ENCODE assay signal across 9 cellular contexts in the genomic region with DNA sequence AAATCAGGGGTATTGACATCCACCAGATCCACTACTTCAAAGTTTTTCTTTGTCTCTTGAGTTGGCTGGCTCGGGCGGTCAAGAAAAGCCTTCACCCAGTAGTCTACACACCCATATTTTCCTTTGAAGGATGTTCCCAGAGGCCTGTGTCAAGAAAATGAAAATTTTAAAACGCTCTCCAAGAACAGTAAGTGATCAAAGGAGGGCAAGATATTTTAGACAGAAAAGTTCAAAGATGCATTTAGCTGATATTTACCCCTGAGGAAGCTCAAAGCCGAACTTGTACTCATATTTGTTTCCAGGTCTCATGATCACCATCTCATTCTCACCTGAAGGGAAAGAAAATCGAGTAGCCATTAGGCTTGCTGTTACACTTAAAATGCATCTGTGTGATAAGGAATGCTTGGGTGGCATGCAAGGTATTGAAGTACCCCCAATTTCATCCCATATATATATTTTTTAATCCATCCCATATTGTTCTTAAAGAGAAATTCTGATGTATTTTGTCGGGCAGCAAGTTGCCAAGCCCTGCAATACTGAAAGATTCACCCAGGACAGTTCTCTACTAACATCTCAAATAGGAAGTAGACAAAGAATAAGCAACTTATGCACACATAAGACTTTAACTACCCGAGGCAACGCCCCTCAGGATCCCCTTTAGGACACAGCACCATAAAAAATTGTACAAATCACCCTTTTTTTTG. TPM values are rescaled to one million over a fixed set of nuclear protein-coding genes. Genes with fewer than 3 reads are reported as not detected.
DNase-seq lines count a peak whose midpoint lies in the region; ATAC-seq and TF ChIP-seq lines count a peak whose summit lies in the region.
"Had no signal": no experiment of that assay in that cellular context is flagged by ENCODE, and none has a peak within 500 bp of the region (broad histone marks: within the 10 kb centered on the region; RNA-seq: fewer than 3 reads in every experiment).

No MANE protein-coding gene starts in this region.

- peak overlapping the region; percentile 95 for H3K27ac Mint-ChIP-seq in CD4-positive, alpha-beta T cell
- H3K27ac Mint-ChIP-seq in nephron progenitor cell: peak overlapping the region; percentile 99

- CTCF ChIA-PET in CD4-positive, alpha-beta T cell (lab: Charles Lee): interaction anchor here (3.1 to 6.3 kb wide), 2 partner anchors 11 to 16 kb away, joined by 21 to 61 read pairs; no protein-coding TSS in a partner anchor

- no peak for ATAC-seq in CD4-positive, alpha-beta T cell (ENCODE audit: poor library complexity)
- ATAC-seq in HG03097 (IDR thresholded peaks at IDR 0.05; ENCODE audit: low FRiP score, unreplicated experiment) (no peak), HG02642 (IDR thresholded peaks at IDR 0.05; ENCODE audit: poor library complexity, unreplicated experiment) (no peak)
- ATAC-seq: HCT116 had no signal

- peak overlapping the region; percentile 91 for H3K27ac ChIP-seq in CD4-positive, alpha-beta T cell (ENCODE audit: low read depth, low read length)
- H3K27ac ChIP-seq in coronary artery: peak overlapping the region; percentile 91 to 99

- peaks cover 79% of the 10 kb centered on the region for H3K4me1 Mint-ChIP-seq in CD4-positive, alpha-beta T cell (ENCODE audit: low read depth)
- H3K4me1 Mint-ChIP-seq in nephron progenitor cell: peaks cover 77% of the 10 kb centered on the region

- POLR2A ChIA-PET in CD4-positive, alpha-beta T cell (lab: Charles Lee): interaction anchor here (0.8 to 11.8 kb wide), 13 partner anchors 8 to 171 kb away, joined by 3 to 625 read pairs (median 62); partner anchors contain the start of genes ANKRD34A, ANKRD35, LIX1L and PEX11B

- no peak for DNase-seq in CD4-positive, alpha-beta T cell
- peak; percentile 36 for DNase-seq in NCI-H69 (lab: John Stamatoyannopoulos, UW)
- DNase-seq in coronary artery (ENCODE audit: low spot score): no peak
- no peak for DNase-seq in nephron progenitor cell
- no peak for DNase-seq in SKM-1 (lab: John Stamatoyannopoulos, UW; ENCODE audit: unreplicated experiment)
- DNase-seq in islet precursor cell: no peak

- H3K27me3 ChIP-seq in CD4-positive, alpha-beta T cell (ENCODE audit: control insufficient read depth, insufficient read depth, low read length): no peaks in the 10 kb centered on the region

- H3K27me3 Mint-ChIP-seq in CD4-positive, alpha-beta T cell: no peaks in the 10 kb centered on the region
- peaks cover 3% of the 10 kb centered on the region for H3K27me3 Mint-ChIP-seq in nephron progenitor cell (ENCODE audit: low read depth, poor library complexity)

- H3K9me3 ChIP-seq in CD4-positive, alpha-beta T cell (ENCODE audit: control insufficient read depth, low read length): no peaks in the 10 kb centered on the region

- TF ChIP-seq CTCF in CD4-positive, alpha-beta T cell (IDR thresholded peaks at IDR 0.05): no peak
- TF ChIP-seq CTCF in coronary artery (IDR thresholded peaks at IDR 0.05) (no peak), nephron progenitor cell (IDR thresholded peaks at IDR 0.05) (no peak)

- H3K4me3 ChIP-seq in coronary artery: peak overlapping the region; percentile 97

- H3K9me3 Mint-ChIP-seq in CD4-positive, alpha-beta T cell: no peaks in the 10 kb centered on the region
- H3K9me3 Mint-ChIP-seq in nephron progenitor cell: peaks cover 5% of the 10 kb centered on the region

- intact Hi-C loops in CD4-positive, alpha-beta T cell (cut with DNase I, micrococcal nuclease): loop anchor here (2.0 to 5.0 kb wide), 2 partner anchors 14 to 33 kb away; partner anchors contain the start of genes ANKRD34A (in 1 of the 2) and POLR3GL (in 1 of the 2)

- H3K36me3 Mint-ChIP-seq in CD4-positive, alpha-beta T cell (ENCODE audit: low read depth): peaks cover 68% of the 10 kb centered on the region
- H3K36me3 Mint-ChIP-seq in nephron progenitor cell (ENCODE audit: low read depth): peaks cover 51% of the 10 kb centered on the region

- peak overlapping the region; percentile 95 for H3K4me3 Mint-ChIP-seq in CD4-positive, alpha-beta T cell
- peak overlapping the region; percentile 99 for H3K4me3 Mint-ChIP-seq in nephron progenitor cell

RNA-seq across cellular contexts. Expression of gene TXNIP, which starts 1.1 kb away (rescaled TPM):
- total RNA-seq in CD4-positive, alpha-beta T cell: 1,000 to 10,000 TPM; 1,317 to 1,358 TPM

RNA-seq across cellular contexts. Expression of gene HJV, which starts 26.2 kb away (rescaled TPM):
- total RNA-seq in CD4-positive, alpha-beta T cell: not detected

RNA-seq across cellular contexts. Expression of gene POLR3GL, which starts 30.8 kb away (rescaled TPM):
- total RNA-seq in CD4-positive, alpha-beta T cell: 10 to 100 TPM; 17.2 to 17.8 TPM

RNA-seq across cellular contexts. Expression of gene ANKRD34A, which starts 30.9 kb away (rescaled TPM):
- total RNA-seq in CD4-positive, alpha-beta T cell: under 1 TPM; 0.42 to 0.47 TPM

RNA-seq across cellular contexts. Expression of gene LIX1L, which starts 37.5 kb away (rescaled TPM):
- 10 to 100 TPM; 21.4 to 21.5 TPM for total RNA-seq in CD4-positive, alpha-beta T cell
